In genomic region chr10:68550747-68551411, GRCh38 we compare ENCODE assay signal across 8 cellular contexts. TPM values are rescaled to one million over a fixed set of nuclear protein-coding genes. Genes with fewer than 3 reads are reported as not detected.
DNase-seq lines count a peak whose midpoint lies in the region; ATAC-seq, FAIRE-seq and TF ChIP-seq lines count a peak whose summit lies in the region.

No MANE protein-coding gene starts in this region.

- no peak for TF ChIP-seq EP300 in neural cell (conservative IDR thresholded peaks at IDR 0.05; ENCODE audit: poor library complexity, severe bottlenecking)

- H3F3A ChIP-seq in neural cell (ENCODE audit: insufficient read depth, low read length, poor library complexity, severe bottlenecking), result no peaks in the 10 kb centered on the region

- H3K9ac ChIP-seq in neural cell (ENCODE audit: low read length), result no peak overlapping the region

- ATAC-seq in HG02885 (IDR thresholded peaks at IDR 0.05; ENCODE audit: poor library complexity, unreplicated experiment), result peak; percentile 69

- H4K20me1 ChIP-seq in neural cell (ENCODE audit: insufficient read depth), result no peaks in the 10 kb centered on the region

- H3K27me3 ChIP-seq in neural cell (ENCODE audit: insufficient read depth, low read depth, low read length), result no peaks in the 10 kb centered on the region

- no peaks in the 10 kb centered on the region for H3K9me2 ChIP-seq in neural cell (ENCODE audit: insufficient read depth, low read length)

- H3K4me3 ChIP-seq in fibroblast of pulmonary artery (replicated peaks; ENCODE audit: low read depth, low read length) (no peak overlapping the region), neural cell (ENCODE audit: low read length) (no peak overlapping the region)

- TF ChIP-seq RAD21 in neural cell (conservative IDR thresholded peaks at IDR 0.05), result peak; percentile 33

- peak; percentile 84 for FAIRE-seq in A204.1 (lab: Jason Lieb, UNC)

- no peak overlapping the region for H3K4me2 ChIP-seq in neural cell (ENCODE audit: low read length)

- no peak overlapping the region for H2AFZ ChIP-seq in neural cell (ENCODE audit: low read depth, low read length)

- no peaks in the 10 kb centered on the region for H3K36me3 ChIP-seq in neural cell (ENCODE audit: insufficient read depth, low read length)

- no peaks in the 10 kb centered on the region for H3K79me2 ChIP-seq in neural cell (replicated peaks; ENCODE audit: insufficient read depth, low read length)

- TF ChIP-seq CTCF in fibroblast of pulmonary artery (IDR thresholded peaks at IDR 0.05; ENCODE audit: low read length, missing control alignments) (peak; percentile 99), neural cell (IDR thresholded peaks at IDR 0.05; ENCODE audit: poor library complexity, severe bottlenecking) (peak; percentile 46)

- no peak overlapping the region for H3K27ac ChIP-seq in neural cell (ENCODE audit: low read length)

- DNase-seq in GF-D8 (lab: John Stamatoyannopoulos, UW), result peak; percentile 44
- DNase-seq in NCI-H345 (lab: John Stamatoyannopoulos, UW), result peak; percentile 38
- peak; percentile 25 for DNase-seq in activated CD4-positive, alpha-beta T cell treated with anti-CD3 and anti-CD28 coated beads, Interleukin-2, amount 50 U/mL, for 1 hour
- DNase-seq in fibroblast of pulmonary artery (ENCODE audit: low read depth), result peak; percentile 90
- DNase-seq in cortex of kidney (lab: John Stamatoyannopoulos, UW), result no peak

- no peaks in the 10 kb centered on the region for H3K9me3 ChIP-seq in neural cell (ENCODE audit: low read length)

TF ChIP-seq in neural cell, 6 proteins besides CTCF, POLR2A, EP300 and RAD21:
- no peak for TF ChIP-seq MXI1 (conservative IDR thresholded peaks at IDR 0.05; ENCODE audit: poor library complexity, severe bottlenecking)
- TF ChIP-seq SMC3 (conservative IDR thresholded peaks at IDR 0.05; ENCODE audit: poor library complexity), result peak; percentile 33
TF ChIP-seq in neural cell: peak in this region for 1.

RNA-seq across cellular contexts. Expression of gene TET1, which starts 9.3 kb away (rescaled TPM):
- polyA plus RNA-seq in neural cell, result 3.6 and 5.2 TPM in 2 replicates
- 77.2 and 89.3 TPM in 2 replicates for polyA minus RNA-seq in neural cell

RNA-seq across cellular contexts. Expression of gene SLC25A16, which starts 23.6 kb away (rescaled TPM):
- 9.9 and 10.1 TPM in 2 replicates for polyA plus RNA-seq in neural cell
- 30.9 and 42.7 TPM in 2 replicates for polyA minus RNA-seq in neural cell
